ENCODE assay signal across 1 cellular context in the genomic region with DNA sequence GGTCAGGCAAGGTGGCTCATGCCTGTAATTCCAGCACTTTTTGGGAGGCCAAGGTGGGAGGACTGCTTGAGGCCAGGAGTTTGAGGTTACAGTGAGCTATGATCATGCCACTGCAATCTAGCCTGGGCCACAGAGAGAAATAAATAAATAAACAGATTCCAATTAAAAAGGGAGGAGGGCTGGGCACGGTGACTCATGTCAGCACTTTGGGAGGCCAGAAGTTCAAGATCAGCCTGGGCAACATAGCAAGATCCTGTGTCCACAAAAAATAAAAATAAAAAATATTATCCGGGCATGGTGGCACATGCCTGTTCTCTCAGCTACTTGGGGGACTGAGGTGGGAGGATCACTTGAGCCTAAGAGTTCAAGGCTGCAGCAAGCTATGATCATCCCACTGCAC.
TF ChIP-seq lines count a peak whose summit lies in the region.

No MANE protein-coding gene starts in this region.

TF ChIP-seq in HEK293, 187 proteins besides CTCF, POLR2A, EP300 and RAD21:
- TF ChIP-seq ZNF121 (tag by site-specific recombination; IDR thresholded peaks at IDR 0.05) (peak; percentile 87), WT1 (tag by site-specific recombination; IDR thresholded peaks at IDR 0.05) (peak; percentile 35; the same call in 1 of the 2 replicates), ZBTB7A (tag by site-specific recombination; IDR thresholded peaks at IDR 0.05; ENCODE audit: low read depth) (no peak)
